Comparison of ENCODE assay signal across 16 cellular contexts in the genomic region with DNA sequence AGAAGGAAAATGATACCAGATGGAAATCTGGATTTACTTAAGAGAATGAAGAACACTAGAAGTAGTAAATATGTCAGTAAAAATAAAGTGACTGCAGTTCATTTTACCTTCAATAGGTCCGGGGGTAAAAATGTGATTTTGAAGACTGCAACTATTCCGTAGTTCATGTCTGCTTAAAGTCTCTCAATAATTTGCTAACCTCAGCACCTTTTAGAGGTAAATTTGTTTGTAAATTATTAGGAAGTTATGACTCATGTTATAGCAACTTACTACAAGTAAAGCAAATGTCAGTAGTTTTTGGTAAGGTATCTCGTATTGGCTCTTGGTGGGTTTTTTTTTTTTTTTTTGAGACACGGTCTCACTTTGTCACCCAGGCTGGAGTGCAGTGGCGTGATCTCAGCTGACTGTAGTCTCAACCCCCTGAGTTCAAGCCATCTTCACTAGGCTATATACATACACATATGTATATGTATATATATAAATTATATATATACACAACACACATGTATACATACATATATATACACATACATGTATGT.
"Had no signal": no experiment of that assay in that cellular context is flagged by ENCODE, and none has a peak within 500 bp of the region (broad histone marks: within the 10 kb centered on the region; RNA-seq: fewer than 3 reads in every experiment).

No MANE protein-coding gene starts in this region.

- H3K36me3 ChIP-seq: brain microvascular endothelial cell had no signal

- H3K4me1 Mint-ChIP-seq: activated naive CD8-positive, alpha-beta T cell treated with anti-CD3 and anti-CD28 coated beads, Interleukin-2, amount 10 ng/mL, durations not matched to agents 7 days and 5 days had no signal

- H3K4me3 Mint-ChIP-seq: activated naive CD8-positive, alpha-beta T cell treated with anti-CD3 and anti-CD28 coated beads, Interleukin-2, amount 10 ng/mL, durations not matched to agents 7 days and 5 days; central memory CD8-positive, alpha-beta T cell; nephron; T-cell; type B pancreatic cell had no signal

- H3K27me3 ChIP-seq: brain microvascular endothelial cell had no signal

- H3K9me3 Mint-ChIP-seq: activated naive CD8-positive, alpha-beta T cell treated with anti-CD3 and anti-CD28 coated beads, Interleukin-2, amount 10 ng/mL, durations not matched to agents 7 days and 5 days; central memory CD8-positive, alpha-beta T cell; nephron; T-cell; type B pancreatic cell had no signal

- ATAC-seq: T-cell had no signal

- H3K27me3 Mint-ChIP-seq: activated naive CD8-positive, alpha-beta T cell treated with anti-CD3 and anti-CD28 coated beads, Interleukin-2, amount 10 ng/mL, durations not matched to agents 7 days and 5 days; central memory CD8-positive, alpha-beta T cell; T-cell; type B pancreatic cell had no signal

- H3K27ac Mint-ChIP-seq: activated naive CD8-positive, alpha-beta T cell treated with anti-CD3 and anti-CD28 coated beads, Interleukin-2, amount 10 ng/mL, durations not matched to agents 7 days and 5 days; nephron; type B pancreatic cell had no signal

- DNase-seq: activated effector memory CD4-positive, alpha-beta T cell treated with anti-CD3 and anti-CD28 coated beads, Interleukin-2, amount 50 U/mL, for 16 hours; activated naive CD8-positive, alpha-beta T cell treated with anti-CD3 and anti-CD28 coated beads, Interleukin-2, amount 10 ng/mL, durations not matched to agents 7 days and 5 days; anterior cingulate cortex; brain microvascular endothelial cell; cortex of kidney; effector CD4-positive, alpha-beta T cell; foreskin melanocyte; nucleus accumbens; posterior cingulate gyrus; stimulated activated CD4-positive, alpha-beta T cell treated with anti-CD3 and anti-CD28 coated beads, Interleukin-2, amount 100 ng/mL, for 48 hours; stimulated activated naive CD4-positive, alpha-beta T cell treated with Interleukin-2 at 50 U/mL for 16 hours; T-cell; T1000 had no signal

- H3K36me3 Mint-ChIP-seq: type B pancreatic cell had no signal

- H3K27ac ChIP-seq: brain microvascular endothelial cell had no signal
